Comparison of ENCODE assay signal across 12 cellular contexts in genomic region chr11:11313426-11313825, GRCh38. TPM values are rescaled to one million over a fixed set of nuclear protein-coding genes. Genes with fewer than 3 reads are reported as not detected.
DNase-seq lines count a peak whose midpoint lies in the region; ATAC-seq and TF ChIP-seq lines count a peak whose summit lies in the region.
"Had no signal": no experiment of that assay in that cellular context is flagged by ENCODE, and none has a peak within 500 bp of the region (broad histone marks: within the 10 kb centered on the region; RNA-seq: fewer than 3 reads in every experiment).

No MANE protein-coding gene starts in this region.

- BruUV-seq in MCF 10A (replicated peaks; lab: Mats Ljungman, UMichigan), result no TSS peak

- TF ChIP-seq POLR2A in breast epithelium (IDR thresholded peaks at IDR 0.05), result no peak

- no peak overlapping the region for H3K4me3 Mint-ChIP-seq in MCF 10A (ENCODE audit: unreplicated experiment)
- H3K4me3 Mint-ChIP-seq: activated B cell treated with CpG ODN at 0.5 μM for 24 hours had no signal

- H3K27ac ChIP-seq in breast epithelium (no peak overlapping the region), ascending aorta (peak overlapping the region; percentile 28 to 78), upper lobe of right lung (peak overlapping the region; percentile 72)

- H3K27me3 Mint-ChIP-seq in MCF 10A (ENCODE audit: insufficient read depth, unreplicated experiment), result no peaks in the 10 kb centered on the region

- H3K4me3 ChIP-seq in breast epithelium (no peak overlapping the region), ascending aorta (no peak overlapping the region), upper lobe of right lung (no peak overlapping the region)

- POLR2A ChIA-PET in MCF 10A (lab: Yijun Ruan, JAX), result no interaction called here

- no peaks in the 10 kb centered on the region for H3K9me3 Mint-ChIP-seq in MCF 10A (ENCODE audit: unreplicated experiment)
- H3K9me3 Mint-ChIP-seq: activated B cell treated with CpG ODN at 0.5 μM for 24 hours had no signal

- H3K4me1 ChIP-seq in breast epithelium (no peaks in the 10 kb centered on the region), ascending aorta (peaks cover 9 to 19% of the 10 kb centered on the region in 2 donors), upper lobe of right lung (peaks cover 10% of the 10 kb centered on the region)

- H3K27me3 ChIP-seq in breast epithelium (no peaks in the 10 kb centered on the region), ascending aorta (no peaks in the 10 kb centered on the region), upper lobe of right lung (no peaks in the 10 kb centered on the region)

- ATAC-seq in left ventricle myocardium superior, result peak; percentile 35
- ATAC-seq in upper lobe of right lung, result peak; percentile 86
- no peak for ATAC-seq in GM21723 (IDR thresholded peaks at IDR 0.05; ENCODE audit: unreplicated experiment)
- no peak for ATAC-seq in HG03354 (IDR thresholded peaks at IDR 0.05; ENCODE audit: poor library complexity, severe bottlenecking, unreplicated experiment)

- peak; percentile 96 for DNase-seq in MCF 10A (ENCODE audit: unreplicated experiment)
- DNase-seq in breast epithelium (ENCODE audit: low spot score in 2 of 2), result no peak
- DNase-seq in ascending aorta (ENCODE audit: low spot score in 2 of 2), result peak; percentile 16 to 70
- DNase-seq in left ventricle myocardium superior, result no peak
- DNase-seq in upper lobe of right lung, result peak; percentile 67
- no peak for DNase-seq in GF-D8 (lab: John Stamatoyannopoulos, UW)
- DNase-seq: activated B cell treated with CpG ODN at 0.5 μM for 24 hours; activated naive CD4-positive, alpha-beta T cell treated with anti-CD3 and anti-CD28 coated beads, Interleukin-2, amount 50 U/mL, for 16 hours; AML-193; midbrain had no signal

- CTCF ChIA-PET in MCF 10A (lab: Yijun Ruan, JAX), result interaction anchor here (0.5 to 0.8 kb wide), 2 partner anchors 10 to 363 kb away, joined by 3 read pairs; no protein-coding TSS in a partner anchor

- intact Hi-C loops in MCF 10A (cut with micrococcal nuclease) (no loop called here), breast epithelium (cut with DNase I; ENCODE audit: low total_unique reads) (no loop called here), ascending aorta (cut with DNase I) (loop anchor here (10.0 kb wide), 1 partner anchor 791 kb away; no protein-coding TSS in a partner anchor), left ventricle myocardium superior (cut with micrococcal nuclease) (no loop called here), upper lobe of right lung (cut with DNase I) (no loop called here)

- H3K9me3 ChIP-seq in breast epithelium (no peaks in the 10 kb centered on the region), ascending aorta (no peaks in the 10 kb centered on the region), upper lobe of right lung (no peaks in the 10 kb centered on the region)

- H3K36me3 Mint-ChIP-seq in MCF 10A (ENCODE audit: insufficient read depth, unreplicated experiment), result no peaks in the 10 kb centered on the region

- H3K36me3 ChIP-seq in breast epithelium, result no peaks in the 10 kb centered on the region
- H3K36me3 ChIP-seq in ascending aorta, result no peaks in the 10 kb centered on the region
- no peaks in the 10 kb centered on the region for H3K36me3 ChIP-seq in upper lobe of right lung

- H3K27ac Mint-ChIP-seq in MCF 10A (ENCODE audit: low read depth, unreplicated experiment), result peak overlapping the region; percentile 50
- H3K27ac Mint-ChIP-seq: activated B cell treated with CpG ODN at 0.5 μM for 24 hours had no signal

- H3K4me1 Mint-ChIP-seq in MCF 10A (ENCODE audit: insufficient read depth, unreplicated experiment), result no peaks in the 10 kb centered on the region

- TF ChIP-seq CTCF in MCF 10A (IDR thresholded peaks at IDR 0.05; ENCODE audit: unreplicated experiment), result no peak
- TF ChIP-seq CTCF in breast epithelium (IDR thresholded peaks at IDR 0.05), result no peak
- no peak for TF ChIP-seq CTCF in ascending aorta (IDR thresholded peaks at IDR 0.05)
- no peak for TF ChIP-seq CTCF in upper lobe of right lung (IDR thresholded peaks at IDR 0.05)

RNA-seq across cellular contexts. Expression of gene CSNK2A3, which starts 39.6 kb away (rescaled TPM):
- 2.2 and 2.6 TPM in 2 replicates for total RNA-seq in MCF 10A (2022)
- 1 to 10 TPM; 1.0 to 2.6 (median 1.3) TPM for total RNA-seq in breast epithelium
- 0.53 TPM for total RNA-seq in ascending aorta
- 1.1 TPM for total RNA-seq in left ventricle myocardium superior
- 3.9 TPM for total RNA-seq in upper lobe of right lung

Comparison
In these comparisons a context has a peak if more than half of its experiments do, and no peak if none do; other contexts are left out.
1. DNase-seq: peak in MCF 10A (single experiment), ascending aorta (2 of 2) and upper lobe of right lung (single experiment); none in breast epithelium (0 of 2), left ventricle myocardium superior (single experiment) and GF-D8 (single experiment).
2. H3K27ac ChIP-seq: peak in ascending aorta (2 of 2) and upper lobe of right lung (single experiment); none in breast epithelium (0 of 2).
3. ATAC-seq: peak in left ventricle myocardium superior (single experiment) and upper lobe of right lung (single experiment); none in GM21723 (single experiment) and HG03354 (single experiment).